ENCODE assay signal across 21 cellular contexts in genomic region chr1:211574705-211575104, GRCh38. TPM values are rescaled to one million over a fixed set of nuclear protein-coding genes. Genes with fewer than 3 reads are reported as not detected.
DNase-seq lines count a peak whose midpoint lies in the region; ATAC-seq, FAIRE-seq and TF ChIP-seq lines count a peak whose summit lies in the region.
"Had no signal": no experiment of that assay in that cellular context is flagged by ENCODE, and none has a peak within 500 bp of the region (broad histone marks: within the 10 kb centered on the region; RNA-seq: fewer than 3 reads in every experiment).

No MANE protein-coding gene starts in this region.

- peaks cover 49% of the 10 kb centered on the region for H4K20me1 ChIP-seq in Loucy (ENCODE audit: insufficient read depth, low read length, poor library complexity, severe bottlenecking)
- H4K20me1 ChIP-seq in astrocyte (ENCODE audit: insufficient read depth, low read length): peaks cover 57% of the 10 kb centered on the region

- no peaks in the 10 kb centered on the region for H3K9me2 ChIP-seq in Loucy (replicated peaks; ENCODE audit: low read depth, low read length)

- DNase-seq in COLO829 (ENCODE audit: low spot score) (peak; percentile 67), astrocyte (ENCODE audit: low read depth) (no peak), GM19240 (ENCODE audit: insufficient read length, low spot score) (no peak), HuH-7 (ENCODE audit: low spot score) (no peak), NCI-H187 treated with DMSO at 0.1 percent for 48 hours (lab: John Stamatoyannopoulos, UW) (no peak)
- DNase-seq: activated CD4-positive, alpha-beta T cell treated with anti-CD3 and anti-CD28 coated beads, Interleukin-2, amount 10 ng/mL, durations not matched to agents 24 days and 14 days; activated effector memory CD4-positive, alpha-beta T cell treated with anti-CD3 and anti-CD28 coated beads, Interleukin-2, amount 50 U/mL, for 16 hours; adrenal gland; CD4-positive, CD25-positive, alpha-beta regulatory T cell; central memory CD4-positive, alpha-beta T cell; glutamatergic neuron; mucosa of descending colon; NCI-H187; NCI-H226; SW 1271; testis had no signal

- H3K36me3 ChIP-seq in Loucy (ENCODE audit: insufficient read depth, low read length) (no peaks in the 10 kb centered on the region; the same call in 1 of the 2 replicates), astrocyte (ENCODE audit: insufficient read depth, low read length) (peaks cover 10% of the 10 kb centered on the region), liver (ENCODE audit: control insufficient read depth in 4 of 4, insufficient read depth in 3 of 4, low read depth in 1 of 4, low read length in 3 of 4) (peaks cover 0 to 26% (median 13%) of the 10 kb centered on the region in 4 donors)

- no peak for ATAC-seq in HG03442 (IDR thresholded peaks at IDR 0.05; ENCODE audit: unreplicated experiment)
- ATAC-seq: left lobe of liver, mucosa of descending colon had no signal

- H2AFZ ChIP-seq in Loucy (ENCODE audit: low read length) (no peak overlapping the region), astrocyte (ENCODE audit: low read depth, low read length) (no peak overlapping the region)

- H3K27me3 Mint-ChIP-seq in astrocyte (ENCODE audit: low read depth, unreplicated experiment): no peaks in the 10 kb centered on the region
- H3K27me3 Mint-ChIP-seq: activated CD4-positive, alpha-beta T cell treated with anti-CD3 and anti-CD28 coated beads, Interleukin-2, amount 10 ng/mL, durations not matched to agents 24 days and 14 days; CD4-positive, CD25-positive, alpha-beta regulatory T cell had no signal

- H3K79me2 ChIP-seq in Loucy (ENCODE audit: insufficient read depth, low read length) (peaks cover 61% of the 10 kb centered on the region), astrocyte (ENCODE audit: insufficient read depth, low read length) (peaks cover 63% of the 10 kb centered on the region)

- H3K4me1 ChIP-seq in Loucy (ENCODE audit: insufficient read depth, low read length, poor library complexity, severe bottlenecking): peaks cover 53% of the 10 kb centered on the region
- peaks cover 13% of the 10 kb centered on the region for H3K4me1 ChIP-seq in astrocyte (ENCODE audit: insufficient read depth, low read length)
- H3K4me1 ChIP-seq in liver (ENCODE audit: control insufficient read depth in 4 of 4, insufficient read depth in 4 of 4, low read length in 3 of 4): peaks cover 0 to 38% (median 26%) of the 10 kb centered on the region in 4 donors

- H3K9me3 Mint-ChIP-seq in astrocyte (ENCODE audit: unreplicated experiment): no peaks in the 10 kb centered on the region
- H3K9me3 Mint-ChIP-seq: activated CD4-positive, alpha-beta T cell treated with anti-CD3 and anti-CD28 coated beads, Interleukin-2, amount 10 ng/mL, durations not matched to agents 24 days and 14 days; CD4-positive, CD25-positive, alpha-beta regulatory T cell had no signal

- H3K4me1 Mint-ChIP-seq in astrocyte (ENCODE audit: low read depth, unreplicated experiment): peaks cover 13% of the 10 kb centered on the region

- H3K4me2 ChIP-seq in Loucy (ENCODE audit: low read depth, low read length, poor library complexity, severe bottlenecking) (peak overlapping the region; percentile 87), astrocyte (ENCODE audit: low read length) (no peak overlapping the region)

- H3K9ac ChIP-seq in Loucy (ENCODE audit: low read depth, low read length, poor library complexity, severe bottlenecking) (peak overlapping the region; percentile 1), astrocyte (ENCODE audit: low read length) (no peak overlapping the region), liver (ENCODE audit: low read depth in 1 of 2, low read length in 2 of 2) (peak overlapping the region; percentile 14 to 87)

- H3K27me3 ChIP-seq in Loucy (ENCODE audit: insufficient read depth, low read length, poor library complexity, severe bottlenecking) (no peaks in the 10 kb centered on the region), astrocyte (ENCODE audit: insufficient read depth, low read length) (no peaks in the 10 kb centered on the region), liver (ENCODE audit: control insufficient read depth in 4 of 4, insufficient read depth in 4 of 4, low read length in 3 of 4) (no peaks in the 10 kb centered on the region)
- H3K27me3 ChIP-seq: adrenal gland, esophagus muscularis mucosa, testis had no signal

- peak overlapping the region; percentile 80 for H3K4me3 ChIP-seq in Loucy (ENCODE audit: low read length, poor library complexity, severe bottlenecking)
- no peak overlapping the region for H3K4me3 ChIP-seq in astrocyte (ENCODE audit: insufficient read depth, low read depth, low read length)
- peak overlapping the region in 1 of 3 donors; percentile 97 for H3K4me3 ChIP-seq in liver (ENCODE audit: low read depth in 1 of 3, low read length in 3 of 3)
- H3K4me3 ChIP-seq: esophagus muscularis mucosa, mucosa of descending colon, testis had no signal

- H3K27ac ChIP-seq in astrocyte (ENCODE audit: low read depth, low read length) (no peak overlapping the region), liver (ENCODE audit: low read depth in 1 of 2, low read length in 2 of 2) (peak overlapping the region; percentile 1 to 50)
- H3K27ac ChIP-seq: esophagus muscularis mucosa, testis had no signal

- H3F3A ChIP-seq in Loucy (ENCODE audit: low read depth): no peaks in the 10 kb centered on the region

- TF ChIP-seq CTCF in Loucy (conservative IDR thresholded peaks at IDR 0.05; ENCODE audit: low read length) (no peak), astrocyte (IDR thresholded peaks at IDR 0.05; ENCODE audit: insufficient read depth, low read depth, low read length) (no peak), liver (IDR thresholded peaks at IDR 0.05; ENCODE audit: low read depth, low read length, missing input control) (no peak)

- H3K36me3 Mint-ChIP-seq in astrocyte (ENCODE audit: low read depth, unreplicated experiment): peaks cover 6% of the 10 kb centered on the region

- no peak for FAIRE-seq in astrocyte (lab: Jason Lieb, UNC)

- no peaks in the 10 kb centered on the region for H3K9me3 ChIP-seq in Loucy (ENCODE audit: insufficient read depth, low read depth, low read length)
- H3K9me3 ChIP-seq in astrocyte (ENCODE audit: insufficient read depth, low read depth, low read length): no peaks in the 10 kb centered on the region
- no peaks in the 10 kb centered on the region for H3K9me3 ChIP-seq in liver (ENCODE audit: control insufficient read depth in 4 of 4, low read length in 3 of 4)
- H3K9me3 ChIP-seq: adrenal gland, esophagus muscularis mucosa, mucosa of descending colon, testis had no signal

- H3K4me3 Mint-ChIP-seq in astrocyte (ENCODE audit: unreplicated experiment): peak overlapping the region; percentile 35
- H3K4me3 Mint-ChIP-seq: activated CD4-positive, alpha-beta T cell treated with anti-CD3 and anti-CD28 coated beads, Interleukin-2, amount 10 ng/mL, durations not matched to agents 24 days and 14 days had no signal

- no peak for TF ChIP-seq RAD21 in liver (IDR thresholded peaks at IDR 0.05)

- no peak overlapping the region for H3K27ac Mint-ChIP-seq in astrocyte (ENCODE audit: unreplicated experiment)
- H3K27ac Mint-ChIP-seq: activated CD4-positive, alpha-beta T cell treated with anti-CD3 and anti-CD28 coated beads, Interleukin-2, amount 10 ng/mL, durations not matched to agents 24 days and 14 days; CD4-positive, CD25-positive, alpha-beta regulatory T cell had no signal

TF ChIP-seq in liver, 16 proteins besides CTCF, POLR2A, EP300 and RAD21 (continues in another document):
- TF ChIP-seq ZBTB33 (IDR thresholded peaks at IDR 0.05) (no peak), JUND (IDR thresholded peaks at IDR 0.05) (peak in 1 of 2 donors; percentile 40), MAX (IDR thresholded peaks at IDR 0.05) (no peak), REST (IDR thresholded peaks at IDR 0.05) (no peak), YY1 (IDR thresholded peaks at IDR 0.05) (no peak)

RNA-seq across cellular contexts. Expression of gene SLC30A1, which starts 4.3 kb away (rescaled TPM):
- total RNA-seq in astrocyte (34.9 and 35.0 TPM in 2 replicates), liver (10 to 100 TPM; 59.0 to 83.3 TPM)
- 10 to 100 TPM; 14.9 to 19.9 TPM for polyA plus RNA-seq in liver
